Comparison of ENCODE assay signal across 2 cellular contexts in genomic region chr18:23719634-23720201, GRCh38.
A peak's percentile ranks its signal among the peaks of the same experiment; 100 is the strongest.
TF ChIP-seq lines count a peak whose summit lies in the region.

No MANE protein-coding gene starts in this region.

TF ChIP-seq in Ishikawa, 13 proteins besides CTCF, POLR2A, EP300 and RAD21 (continued from another document):
- TF ChIP-seq ZBTB7A (IDR thresholded peaks at IDR 0.05; ENCODE audit: low read depth) (no peak), FOXM1 (IDR thresholded peaks at IDR 0.05; ENCODE audit: borderline replicate concordance, low read depth) (no peak), REST (IDR thresholded peaks at IDR 0.05; ENCODE audit: low read depth) (no peak), TCF12 (IDR thresholded peaks at IDR 0.05; ENCODE audit: low read depth) (peak; percentile 66), CREB1 (IDR thresholded peaks at IDR 0.05; ENCODE audit: low read depth) (no peak), YY1 (IDR thresholded peaks at IDR 0.05; ENCODE audit: low read depth) (no peak), TEAD4 (IDR thresholded peaks at IDR 0.05) (peak; percentile 87), CEBPB (IDR thresholded peaks at IDR 0.05) (no peak), MAX (IDR thresholded peaks at IDR 0.05) (no peak)

TF ChIP-seq in HepG2, 621 proteins besides CTCF, POLR2A, EP300 and RAD21 (continued from another document):
- TF ChIP-seq ATF3 (CRISPR knock-in tag; IDR thresholded peaks at IDR 0.05) (peak; percentile 65; the same call in 1 of the 2 replicates), MAFK (conservative IDR thresholded peaks at IDR 0.05 in 1 of 2, IDR thresholded peaks at IDR 0.05 in 1 of 2; ENCODE audit: low read length in 2 of 2) (peak; percentile 37 to 42; a peak in 2 of 4 replicates), ZNF670 (CRISPR knock-in tag; IDR thresholded peaks at IDR 0.05; ENCODE audit: borderline replicate concordance) (no peak), TCF7 (IDR thresholded peaks at IDR 0.05; ENCODE audit: low read depth) (no peak), FOSL2 (CRISPR knock-in tag; IDR thresholded peaks at IDR 0.05) (peak; percentile 83)
TF ChIP-seq in HepG2: peak in this region for 5.
